In genomic region chr1:226274138-226274537, GRCh38 we compare ENCODE assay signal across 1 cellular context.
TF ChIP-seq lines count a peak whose summit lies in the region.

No MANE protein-coding gene starts in this region.

TF ChIP-seq in IMR-90, 13 proteins besides CTCF, POLR2A, EP300 and RAD21 (continued from another document):
- TF ChIP-seq USF2 (IDR thresholded peaks at IDR 0.05; ENCODE audit: low read depth, low read length) (no peak), MAFK (IDR thresholded peaks at IDR 0.05; ENCODE audit: low read depth, low read length) (no peak), CEBPB (IDR thresholded peaks at IDR 0.05; ENCODE audit: low read depth, low read length) (no peak), RCOR1 (IDR thresholded peaks at IDR 0.05; ENCODE audit: insufficient replicate concordance, low read length) (no peak), BHLHE40 (IDR thresholded peaks at IDR 0.05; ENCODE audit: low read depth, low read length) (no peak), ELK1 (IDR thresholded peaks at IDR 0.05; ENCODE audit: borderline replicate concordance, low read depth, low read length) (no peak), MAZ (IDR thresholded peaks at IDR 0.05; ENCODE audit: borderline replicate concordance, low read depth, low read length) (no peak), FOS (IDR thresholded peaks at IDR 0.05; ENCODE audit: low read depth, low read length) (no peak), NFE2L2 (IDR thresholded peaks at IDR 0.05; ENCODE audit: low read depth, low read length) (no peak), RFX5 (IDR thresholded peaks at IDR 0.05; ENCODE audit: low read depth, low read length) (no peak), CHD1 (IDR thresholded peaks at IDR 0.05; ENCODE audit: low read depth, low read length) (no peak), MXI1 (IDR thresholded peaks at IDR 0.05; ENCODE audit: borderline replicate concordance, low read depth, low read length) (no peak)
